In genomic region chr12:5965950-5966383, GRCh38 we compare ENCODE assay signal across 8 cellular contexts. TPM values are rescaled to one million over a fixed set of nuclear protein-coding genes. Genes with fewer than 3 reads are reported as not detected.
DNase-seq lines count a peak whose midpoint lies in the region; ATAC-seq and TF ChIP-seq lines count a peak whose summit lies in the region.

No MANE protein-coding gene starts in this region.

- H3K36me3 Mint-ChIP-seq in activated T-cell treated with anti-CD3 and anti-CD28 coated beads, Interleukin-2, amount 50 U/mL, for 24 hours (ENCODE audit: low read depth) = no peaks in the 10 kb centered on the region

- H3K9me3 ChIP-seq in HAP-1 (no peaks in the 10 kb centered on the region), aorta (ENCODE audit: control insufficient read depth, low read length) (no peaks in the 10 kb centered on the region)

- in situ Hi-C loops in HAP-1 (cut with MboI; ENCODE audit: low sequenced_read_pairs) = no loop called here

- H3K4me3 ChIP-seq in BJ (ENCODE audit: low read depth, low read length) (no peak overlapping the region), HAP-1 (no peak overlapping the region), fibroblast of villous mesenchyme (ENCODE audit: low read depth, low read length) (no peak overlapping the region), aorta (ENCODE audit: low read length in 2 of 2) (no peak overlapping the region)

- 31 to 36% methylated on average over 9 of the region's 9 CpGs for WGBS in aorta, 2 donors

- DNase-seq in BJ (ENCODE audit: low read depth) (no peak), HAP-1 (ENCODE audit: low spot score in 2 of 2) (peak; percentile 25 to 76), NCI-H82 (lab: John Stamatoyannopoulos, UW) (peak; percentile 81), fibroblast of villous mesenchyme (ENCODE audit: low read depth) (peak; percentile 37), nucleus accumbens (lab: John Stamatoyannopoulos, UW) (peak in 32 of 56 donors; percentile 2 to 62 (median 16)), aorta (no peak)
- peak; percentile 58 for DNase-seq in activated T-cell treated with anti-CD3 and anti-CD28 coated beads, Interleukin-2, amount 50 U/mL, for 24 hours

- peak; percentile 69 for ATAC-seq in aorta (ENCODE audit: low FRiP score)
- no peak for ATAC-seq in GM21825 (IDR thresholded peaks at IDR 0.05; ENCODE audit: unreplicated experiment)

- H3K27ac Mint-ChIP-seq in activated T-cell treated with anti-CD3 and anti-CD28 coated beads, Interleukin-2, amount 50 U/mL, for 24 hours = no peak overlapping the region

- H3K4me1 Mint-ChIP-seq in activated T-cell treated with anti-CD3 and anti-CD28 coated beads, Interleukin-2, amount 50 U/mL, for 24 hours (ENCODE audit: low read depth) = no peaks in the 10 kb centered on the region

- intact Hi-C loops in aorta (cut with DNase I) = no loop called here

- POLR2A ChIA-PET in BJ (lab: Charles Lee) = no interaction called here

- H3K36me3 ChIP-seq in BJ (ENCODE audit: control insufficient read depth, insufficient read depth, low read length) (no peaks in the 10 kb centered on the region), HAP-1 (replicated peaks) (no peaks in the 10 kb centered on the region), aorta (ENCODE audit: control insufficient read depth in 1 of 2, insufficient read depth in 2 of 2, low read length in 1 of 2) (no peaks in the 10 kb centered on the region)

- no peaks in the 10 kb centered on the region for H3K4me1 ChIP-seq in HAP-1
- H3K4me1 ChIP-seq in aorta (ENCODE audit: control insufficient read depth in 1 of 2, insufficient read depth in 2 of 2, low read length in 2 of 2) = no peaks in the 10 kb centered on the region

- no peaks in the 10 kb centered on the region; the same call in none of the 2 replicates for H3K27me3 ChIP-seq in BJ (ENCODE audit: control insufficient read depth, insufficient read depth, low read length)
- H3K27me3 ChIP-seq in HAP-1 (ENCODE audit: low read depth) = peaks cover 5% of the 10 kb centered on the region; the same call in 1 of the 2 replicates
- no peaks in the 10 kb centered on the region for H3K27me3 ChIP-seq in aorta (ENCODE audit: control insufficient read depth in 1 of 2, insufficient read depth in 2 of 2, low read length in 1 of 2)

- H3K9me3 Mint-ChIP-seq in activated T-cell treated with anti-CD3 and anti-CD28 coated beads, Interleukin-2, amount 50 U/mL, for 24 hours = no peaks in the 10 kb centered on the region

- no peak overlapping the region for H3K27ac ChIP-seq in aorta (ENCODE audit: low read depth in 1 of 2, low read length in 2 of 2)

- H3K27me3 Mint-ChIP-seq in activated T-cell treated with anti-CD3 and anti-CD28 coated beads, Interleukin-2, amount 50 U/mL, for 24 hours = peaks cover 12% of the 10 kb centered on the region

- H3K4me3 Mint-ChIP-seq in activated T-cell treated with anti-CD3 and anti-CD28 coated beads, Interleukin-2, amount 50 U/mL, for 24 hours = no peak overlapping the region

- CTCF ChIA-PET in BJ (lab: Yijun Ruan, JAX) = interaction anchor here (0.8 to 1.9 kb wide), 11 partner anchors 9 to 319 kb away, joined by 3 to 9 read pairs (median 5); no protein-coding TSS in a partner anchor

- TF ChIP-seq CTCF in BJ (IDR thresholded peaks at IDR 0.05; ENCODE audit: insufficient read depth, low read depth, low read length) (peak; percentile 87), fibroblast of villous mesenchyme (IDR thresholded peaks at IDR 0.05; ENCODE audit: insufficient read depth, low read depth, low read length) (peak; percentile 86)

RNA-seq across cellular contexts. Expression of gene ANO2, which starts 20.9 kb away (rescaled TPM):
- polyA plus RNA-seq in BJ (2011; rRNA removed) (0.05 and 0.10 TPM in 2 replicates), aorta (1 to 10 TPM in 1 of 2 donors, not detected in 1; 2.4 TPM)
- polyA minus RNA-seq in BJ (2011; rRNA and poly(A)+ RNA removed) = 0.15 TPM in 1 of 2 replicates, not detected in the other
- total RNA-seq in fibroblast of villous mesenchyme (0.43 TPM in 1 of 2 replicates, not detected in the other), aorta (10 to 100 TPM; 27.8 to 30.8 TPM)

Comparison
In these comparisons a context has a peak if more than half of its experiments do, and no peak if none do; other contexts are left out.
1. DNase-seq: peak in HAP-1 (2 of 2), NCI-H82 (single experiment), activated T-cell treated with anti-CD3 and anti-CD28 coated beads, Interleukin-2, amount 50 U/mL, for 24 hours (single experiment), fibroblast of villous mesenchyme (single experiment) and nucleus accumbens (32 of 56); none in BJ (single experiment) and aorta (0 of 2).
2. RNA of gene ANO2, which starts 20.9 kb away (total RNA-seq): 27.8 to 30.8 TPM in aorta; 0.43 TPM in fibroblast of villous mesenchyme; every median in the first group is over 10 times any median in the second.